Comparison of ENCODE assay signal across 8 cellular contexts in the genomic region with DNA sequence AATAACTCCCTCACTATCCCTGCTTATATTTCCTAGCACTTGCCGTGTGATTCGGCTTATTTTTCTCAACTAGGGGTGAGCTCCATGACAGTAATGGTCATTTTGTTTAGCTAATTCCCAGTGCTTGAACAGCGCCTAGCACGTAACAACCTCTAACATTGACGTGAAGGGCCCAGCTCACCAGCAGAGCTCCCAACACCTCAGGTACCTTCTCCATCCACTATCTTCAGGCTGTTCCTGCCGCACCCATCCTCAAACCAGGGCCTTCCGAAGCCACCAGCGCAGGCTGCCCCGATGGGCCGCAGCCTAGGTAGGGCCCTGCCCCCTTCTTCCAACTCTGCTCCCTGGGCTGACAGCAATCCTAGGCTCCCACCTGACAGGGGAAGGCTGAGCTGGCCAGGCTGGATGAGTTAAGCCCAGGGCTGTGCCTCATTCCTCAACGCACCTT. TPM values are rescaled to one million over a fixed set of nuclear protein-coding genes. Genes with fewer than 3 reads are reported as not detected.
DNase-seq lines count a peak whose midpoint lies in the region; ATAC-seq, FAIRE-seq and TF ChIP-seq lines count a peak whose summit lies in the region.

No MANE protein-coding gene starts in this region.

- peaks cover 44% of the 10 kb centered on the region for H3K4me1 Mint-ChIP-seq in stimulated activated effector memory CD8-positive, alpha-beta T cell treated with anti-CD3 and anti-CD28 coated beads, Interleukin-12 subunit alpha, Interleukin-12 subunit beta, amount 100 ng/mL, for 72 hours

- no peaks in the 10 kb centered on the region for H3K9me3 Mint-ChIP-seq in stimulated activated effector memory CD8-positive, alpha-beta T cell treated with anti-CD3 and anti-CD28 coated beads, Interleukin-12 subunit alpha, Interleukin-12 subunit beta, amount 100 ng/mL, for 72 hours

- peak; percentile 27 to 31 for ATAC-seq in A549
- ATAC-seq in HG03025 (IDR thresholded peaks at IDR 0.05; ENCODE audit: low FRiP score, unreplicated experiment): peak; percentile 6
- ATAC-seq in stimulated activated effector memory CD8-positive, alpha-beta T cell treated with anti-CD3 and anti-CD28 coated beads, Interleukin-12 subunit alpha, Interleukin-12 subunit beta, amount 100 ng/mL, for 72 hours: no peak
- no peak for ATAC-seq in HG02623 (IDR thresholded peaks at IDR 0.05; ENCODE audit: unreplicated experiment)

- no peak for TF ChIP-seq EP300 in A549 (IDR thresholded peaks at IDR 0.05)

- POLR2A ChIA-PET in A549 (lab: Yijun Ruan, JAX): interaction anchor here (0.6 to 2.8 kb wide), 30 partner anchors 8 to 782 kb away, joined by 3 to 52 read pairs (median 3); a partner anchor contains a TSS

- peak overlapping the region; percentile 98 for H3K27ac Mint-ChIP-seq in stimulated activated effector memory CD8-positive, alpha-beta T cell treated with anti-CD3 and anti-CD28 coated beads, Interleukin-12 subunit alpha, Interleukin-12 subunit beta, amount 100 ng/mL, for 72 hours

- H3K9me3 ChIP-seq in A549: no peaks in the 10 kb centered on the region

- CTCF ChIA-PET in A549 (lab: Yijun Ruan, JAX): interaction anchor here (0.7 to 8.3 kb wide), 16 partner anchors 8 to 1356 kb away, joined by 3 to 108 read pairs (median 6); a partner anchor contains a TSS

- 13% methylated on average over 11 of the region's 11 CpGs for WGBS in A549 (ENCODE audit: missing lambda C conversion rate)

- H3K4me2 ChIP-seq in A549: peak overlapping the region; percentile 89

- H3K4me3 Mint-ChIP-seq in stimulated activated effector memory CD8-positive, alpha-beta T cell treated with anti-CD3 and anti-CD28 coated beads, Interleukin-12 subunit alpha, Interleukin-12 subunit beta, amount 100 ng/mL, for 72 hours: peak overlapping the region; percentile 94

- H3K27ac ChIP-seq in A549: peak overlapping the region; percentile 89 to 94

- H3K36me3 Mint-ChIP-seq in stimulated activated effector memory CD8-positive, alpha-beta T cell treated with anti-CD3 and anti-CD28 coated beads, Interleukin-12 subunit alpha, Interleukin-12 subunit beta, amount 100 ng/mL, for 72 hours: peaks cover 52% of the 10 kb centered on the region

- H3K4me3 ChIP-seq in A549: peak overlapping the region; percentile 79
- peak overlapping the region; percentile 99 for H3K4me3 ChIP-seq in astrocyte of the cerebellum (ENCODE audit: low read depth, low read length)

- TF ChIP-seq RAD21 in A549 (conservative IDR thresholded peaks at IDR 0.05 in 1 of 2, IDR thresholded peaks at IDR 0.05 in 1 of 2): no peak

- no peak for FAIRE-seq in A549 (lab: Jason Lieb, UNC)

- in situ Hi-C loops in astrocyte of the cerebellum (cut with HindIII; ENCODE audit: low sequenced_read_pairs): no loop called here

- DNase-seq in A549 (ENCODE audit: low read depth in 1 of 2, low spot score in 1 of 2) (peak in 1 of 2 experiments; percentile 57), astrocyte of the cerebellum (ENCODE audit: low read depth) (no peak), iPS-NIHi11 (ENCODE audit: low spot score) (peak; percentile 45), NCI-H146 (lab: John Stamatoyannopoulos, UW) (no peak), NCI-H2107 treated with DMSO at 0.1 percent for 48 hours (lab: John Stamatoyannopoulos, UW; ENCODE audit: unreplicated experiment) (no peak)
- DNase-seq in stimulated activated effector memory CD8-positive, alpha-beta T cell treated with anti-CD3 and anti-CD28 coated beads, Interleukin-12 subunit alpha, Interleukin-12 subunit beta, amount 100 ng/mL, for 72 hours (ENCODE audit: low spot score in 2 of 2): no peak

- TF ChIP-seq CTCF in A549 (IDR thresholded peaks at IDR 0.05): no peak
- no peak for TF ChIP-seq CTCF in astrocyte of the cerebellum (IDR thresholded peaks at IDR 0.05; ENCODE audit: low read depth, low read length, missing control alignments)

- peaks cover 28% of the 10 kb centered on the region for H3K4me1 ChIP-seq in A549

- no peak for TF ChIP-seq POLR2A in A549 (IDR thresholded peaks at IDR 0.05; ENCODE audit: low read length)

TF ChIP-seq in A549, 52 proteins besides CTCF, POLR2A, EP300 and RAD21:
- TF ChIP-seq, protein P1, sequence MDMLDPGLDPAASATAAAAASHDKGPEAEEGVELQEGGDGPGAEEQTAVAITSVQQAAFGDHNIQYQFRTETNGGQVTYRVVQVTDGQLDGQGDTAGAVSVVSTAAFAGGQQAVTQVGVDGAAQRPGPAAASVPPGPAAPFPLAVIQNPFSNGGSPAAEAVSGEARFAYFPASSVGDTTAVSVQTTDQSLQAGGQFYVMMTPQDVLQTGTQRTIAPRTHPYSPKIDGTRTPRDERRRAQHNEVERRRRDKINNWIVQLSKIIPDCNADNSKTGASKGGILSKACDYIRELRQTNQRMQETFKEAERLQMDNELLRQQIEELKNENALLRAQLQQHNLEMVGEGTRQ (IDR thresholded peaks at IDR 0.05): no peak
- TF ChIP-seq JUNB (IDR thresholded peaks at IDR 0.05) (no peak), EHF (CRISPR knock-in tag; IDR thresholded peaks at IDR 0.05) (no peak), ESRRA (IDR thresholded peaks at IDR 0.05; ENCODE audit: borderline replicate concordance, low read length) (no peak), EHMT2 (IDR thresholded peaks at IDR 0.05; ENCODE audit: low read depth) (no peak), CHD2 (IDR thresholded peaks at IDR 0.05; ENCODE audit: low read length, partially characterized antibody) (no peak), HOXB13 (CRISPR knock-in tag; IDR thresholded peaks at IDR 0.05; ENCODE audit: low read depth) (no peak), MAZ (IDR thresholded peaks at IDR 0.05; ENCODE audit: borderline replicate concordance, low read depth, low read length) (no peak)
- TF ChIP-seq, protein P2, sequence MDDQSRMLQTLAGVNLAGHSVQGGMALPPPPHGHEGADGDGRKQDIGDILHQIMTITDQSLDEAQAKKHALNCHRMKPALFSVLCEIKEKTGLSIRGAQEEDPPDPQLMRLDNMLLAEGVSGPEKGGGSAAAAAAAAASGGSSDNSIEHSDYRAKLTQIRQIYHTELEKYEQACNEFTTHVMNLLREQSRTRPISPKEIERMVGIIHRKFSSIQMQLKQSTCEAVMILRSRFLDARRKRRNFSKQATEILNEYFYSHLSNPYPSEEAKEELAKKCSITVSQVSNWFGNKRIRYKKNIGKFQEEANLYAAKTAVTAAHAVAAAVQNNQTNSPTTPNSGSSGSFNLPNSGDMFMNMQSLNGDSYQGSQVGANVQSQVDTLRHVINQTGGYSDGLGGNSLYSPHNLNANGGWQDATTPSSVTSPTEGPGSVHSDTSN (IDR thresholded peaks at IDR 0.05): no peak
- TF ChIP-seq, protein P3, sequence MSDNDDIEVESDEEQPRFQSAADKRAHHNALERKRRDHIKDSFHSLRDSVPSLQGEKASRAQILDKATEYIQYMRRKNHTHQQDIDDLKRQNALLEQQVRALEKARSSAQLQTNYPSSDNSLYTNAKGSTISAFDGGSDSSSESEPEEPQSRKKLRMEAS (IDR thresholded peaks at IDR 0.05): no peak

RNA-seq across cellular contexts. Expression of a gene that starts 0.8 kb away (rescaled TPM):
- 5,298 and 6,127 TPM in 2 replicates for polyA plus RNA-seq in A549 (2011; rRNA removed)
- polyA plus RNA-seq in A549 (2012; cell fraction: cytosol; rRNA removed): 6,417 and 8,171 TPM in 2 replicates
- polyA plus RNA-seq in A549 (2012; cell fraction: nucleus; rRNA removed): 1,773 and 1,813 TPM in 2 replicates
- polyA plus RNA-seq in A549 (2017; fragmentation: RNase III; extraction: RNeasy Plus Mini Kit Qiagen cat#74134 plus additional on column Dnase treatment): 7,823 to 9,455 TPM (median 8,061 TPM) in 3 replicates
- polyA minus RNA-seq in A549 (2011; rRNA and poly(A)+ RNA removed): 1,110 and 1,157 TPM in 2 replicates

Comparison
In these comparisons a context has a peak if more than half of its experiments do, and no peak if none do; other contexts are left out.
1. ATAC-seq: peak in A549 (2 of 2) and HG03025 (single experiment); none in stimulated activated effector memory CD8-positive, alpha-beta T cell treated with anti-CD3 and anti-CD28 coated beads, Interleukin-12 subunit alpha, Interleukin-12 subunit beta, amount 100 ng/mL, for 72 hours (single experiment) and HG02623 (single experiment).